In the genomic region with DNA sequence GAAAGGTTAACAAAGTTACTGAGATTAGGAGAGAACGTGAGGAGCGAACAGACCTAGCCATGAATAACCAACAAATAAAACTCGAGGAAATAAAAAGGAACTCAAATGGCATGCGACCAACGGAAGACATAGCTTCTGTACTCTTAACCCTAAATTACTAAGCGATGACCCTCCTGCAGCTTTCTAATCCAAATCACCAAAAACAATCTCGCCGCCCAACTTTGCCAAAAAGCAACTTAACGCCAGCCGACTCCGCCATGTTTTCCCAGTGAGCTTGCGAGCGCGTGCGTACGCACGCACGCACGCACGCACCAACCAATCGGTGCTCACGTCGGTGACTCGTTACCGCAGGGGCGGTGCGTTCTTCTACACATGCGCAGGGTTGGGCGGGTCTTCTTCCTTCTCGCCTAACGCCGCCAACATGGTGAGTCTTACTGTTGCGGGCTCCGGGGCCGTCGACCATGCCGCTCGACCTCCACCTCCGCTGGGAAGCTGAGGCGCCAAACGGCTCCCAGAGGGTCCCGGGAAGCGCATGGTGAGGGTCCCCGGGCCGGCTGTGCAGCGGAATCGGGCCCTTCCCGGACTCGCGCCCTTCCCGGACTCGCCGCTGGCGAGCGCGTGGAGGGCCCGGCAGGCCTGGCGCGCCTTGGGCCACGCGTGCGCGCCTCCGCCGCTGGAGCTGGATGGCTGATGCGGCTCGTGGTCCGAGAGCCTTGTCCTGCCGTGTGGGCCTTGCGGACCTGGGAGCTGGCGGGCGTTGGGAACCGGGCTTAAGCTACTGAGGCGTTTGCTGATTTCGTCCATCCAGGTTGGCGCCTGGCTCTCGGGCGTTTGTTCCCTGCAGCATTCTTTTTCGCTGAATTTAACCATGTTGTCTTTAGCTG, we compare ENCODE assay signal across 1 cellular context.
TF ChIP-seq lines count a peak whose summit lies in the region.

A gene (plus strand): TSS at position 400 of the 884 bp plus-strand sequence. CDS start 133 bp downstream, at position 533.

TF ChIP-seq in HepG2, 621 proteins besides CTCF, POLR2A, EP300 and RAD21 (continued from another document and continues in another):
- TF ChIP-seq, protein P1, sequence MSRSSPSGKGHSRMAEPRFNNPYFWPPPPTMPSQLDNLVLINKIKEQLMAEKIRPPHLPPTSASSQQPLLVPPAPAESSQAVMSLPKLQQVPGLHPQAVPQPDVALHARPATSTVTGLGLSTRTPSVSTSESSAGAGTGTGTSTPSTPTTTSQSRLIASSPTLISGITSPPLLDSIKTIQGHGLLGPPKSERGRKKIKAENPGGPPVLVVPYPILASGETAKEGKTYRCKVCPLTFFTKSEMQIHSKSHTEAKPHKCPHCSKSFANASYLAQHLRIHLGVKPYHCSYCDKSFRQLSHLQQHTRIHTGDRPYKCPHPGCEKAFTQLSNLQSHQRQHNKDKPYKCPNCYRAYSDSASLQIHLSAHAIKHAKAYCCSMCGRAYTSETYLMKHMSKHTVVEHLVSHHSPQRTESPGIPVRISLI (CRISPR knock-in tag; IDR thresholded peaks at IDR 0.05; ENCODE audit: borderline replicate concordance) = no peak
- peak; percentile 46; the same call in 1 of the 2 replicates for TF ChIP-seq ZNF331 (CRISPR knock-in tag; IDR thresholded peaks at IDR 0.05)
- TF ChIP-seq, protein P2, sequence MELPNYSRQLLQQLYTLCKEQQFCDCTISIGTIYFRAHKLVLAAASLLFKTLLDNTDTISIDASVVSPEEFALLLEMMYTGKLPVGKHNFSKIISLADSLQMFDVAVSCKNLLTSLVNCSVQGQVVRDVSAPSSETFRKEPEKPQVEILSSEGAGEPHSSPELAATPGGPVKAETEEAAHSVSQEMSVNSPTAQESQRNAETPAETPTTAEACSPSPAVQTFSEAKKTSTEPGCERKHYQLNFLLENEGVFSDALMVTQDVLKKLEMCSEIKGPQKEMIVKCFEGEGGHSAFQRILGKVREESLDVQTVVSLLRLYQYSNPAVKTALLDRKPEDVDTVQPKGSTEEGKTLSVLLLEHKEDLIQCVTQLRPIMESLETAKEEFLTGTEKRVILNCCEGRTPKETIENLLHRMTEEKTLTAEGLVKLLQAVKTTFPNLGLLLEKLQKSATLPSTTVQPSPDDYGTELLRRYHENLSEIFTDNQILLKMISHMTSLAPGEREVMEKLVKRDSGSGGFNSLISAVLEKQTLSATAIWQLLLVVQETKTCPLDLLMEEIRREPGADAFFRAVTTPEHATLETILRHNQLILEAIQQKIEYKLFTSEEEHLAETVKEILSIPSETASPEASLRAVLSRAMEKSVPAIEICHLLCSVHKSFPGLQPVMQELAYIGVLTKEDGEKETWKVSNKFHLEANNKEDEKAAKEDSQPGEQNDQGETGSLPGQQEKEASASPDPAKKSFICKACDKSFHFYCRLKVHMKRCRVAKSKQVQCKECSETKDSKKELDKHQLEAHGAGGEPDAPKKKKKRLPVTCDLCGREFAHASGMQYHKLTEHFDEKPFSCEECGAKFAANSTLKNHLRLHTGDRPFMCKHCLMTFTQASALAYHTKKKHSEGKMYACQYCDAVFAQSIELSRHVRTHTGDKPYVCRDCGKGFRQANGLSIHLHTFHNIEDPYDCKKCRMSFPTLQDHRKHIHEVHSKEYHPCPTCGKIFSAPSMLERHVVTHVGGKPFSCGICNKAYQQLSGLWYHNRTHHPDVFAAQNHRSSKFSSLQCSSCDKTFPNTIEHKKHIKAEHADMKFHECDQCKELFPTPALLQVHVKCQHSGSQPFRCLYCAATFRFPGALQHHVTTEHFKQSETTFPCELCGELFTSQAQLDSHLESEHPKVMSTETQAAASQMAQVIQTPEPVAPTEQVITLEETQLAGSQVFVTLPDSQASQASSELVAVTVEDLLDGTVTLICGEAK (IDR thresholded peaks at IDR 0.05) = no peak
- TF ChIP-seq, protein P2 (CRISPR knock-in tag; IDR thresholded peaks at IDR 0.05) = no peak; the same call in 1 of the 2 replicates
- TF ChIP-seq MED13 (CRISPR knock-in tag; IDR thresholded peaks at IDR 0.05) = peak; percentile 59; the same call in 1 of the 2 replicates
- TF ChIP-seq SALL2 (CRISPR knock-in tag; IDR thresholded peaks at IDR 0.05) = peak; percentile 75; the same call in 1 of the 2 replicates
- peak; percentile 88 for TF ChIP-seq HNRNPLL (IDR thresholded peaks at IDR 0.05; ENCODE audit: low read depth, low read length, poor library complexity, severe bottlenecking)
- TF ChIP-seq ZNF616 (CRISPR knock-in tag; IDR thresholded peaks at IDR 0.05; ENCODE audit: low read depth) = peak; percentile 85; the same call in 1 of the 2 replicates
- TF ChIP-seq HOXD1 (CRISPR knock-in tag; IDR thresholded peaks at IDR 0.05) = 0 out of 2 replicates have a peak, but pooled peaks have one; percentile 66
- no peak for TF ChIP-seq MTF2 (CRISPR knock-in tag; IDR thresholded peaks at IDR 0.05; ENCODE audit: borderline replicate concordance)
- TF ChIP-seq, protein P3, sequence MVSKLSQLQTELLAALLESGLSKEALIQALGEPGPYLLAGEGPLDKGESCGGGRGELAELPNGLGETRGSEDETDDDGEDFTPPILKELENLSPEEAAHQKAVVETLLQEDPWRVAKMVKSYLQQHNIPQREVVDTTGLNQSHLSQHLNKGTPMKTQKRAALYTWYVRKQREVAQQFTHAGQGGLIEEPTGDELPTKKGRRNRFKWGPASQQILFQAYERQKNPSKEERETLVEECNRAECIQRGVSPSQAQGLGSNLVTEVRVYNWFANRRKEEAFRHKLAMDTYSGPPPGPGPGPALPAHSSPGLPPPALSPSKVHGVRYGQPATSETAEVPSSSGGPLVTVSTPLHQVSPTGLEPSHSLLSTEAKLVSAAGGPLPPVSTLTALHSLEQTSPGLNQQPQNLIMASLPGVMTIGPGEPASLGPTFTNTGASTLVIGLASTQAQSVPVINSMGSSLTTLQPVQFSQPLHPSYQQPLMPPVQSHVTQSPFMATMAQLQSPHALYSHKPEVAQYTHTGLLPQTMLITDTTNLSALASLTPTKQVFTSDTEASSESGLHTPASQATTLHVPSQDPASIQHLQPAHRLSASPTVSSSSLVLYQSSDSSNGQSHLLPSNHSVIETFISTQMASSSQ (IDR thresholded peaks at IDR 0.05; ENCODE audit: low read depth) = no peak
- TF ChIP-seq, protein P3 (CRISPR knock-in tag; IDR thresholded peaks at IDR 0.05; ENCODE audit: borderline replicate concordance) = peak; percentile 47; the same call in 1 of the 2 replicates
- TF ChIP-seq ZNF501 (CRISPR knock-in tag; IDR thresholded peaks at IDR 0.05) = peak; percentile 87; the same call in 1 of the 2 replicates
- no peak for TF ChIP-seq EED (CRISPR knock-in tag; IDR thresholded peaks at IDR 0.05)
- TF ChIP-seq SMARCC2 (IDR thresholded peaks at IDR 0.05) = no peak
- TF ChIP-seq CENPX (CRISPR knock-in tag; IDR thresholded peaks at IDR 0.05) = no peak
- TF ChIP-seq, protein P4, sequence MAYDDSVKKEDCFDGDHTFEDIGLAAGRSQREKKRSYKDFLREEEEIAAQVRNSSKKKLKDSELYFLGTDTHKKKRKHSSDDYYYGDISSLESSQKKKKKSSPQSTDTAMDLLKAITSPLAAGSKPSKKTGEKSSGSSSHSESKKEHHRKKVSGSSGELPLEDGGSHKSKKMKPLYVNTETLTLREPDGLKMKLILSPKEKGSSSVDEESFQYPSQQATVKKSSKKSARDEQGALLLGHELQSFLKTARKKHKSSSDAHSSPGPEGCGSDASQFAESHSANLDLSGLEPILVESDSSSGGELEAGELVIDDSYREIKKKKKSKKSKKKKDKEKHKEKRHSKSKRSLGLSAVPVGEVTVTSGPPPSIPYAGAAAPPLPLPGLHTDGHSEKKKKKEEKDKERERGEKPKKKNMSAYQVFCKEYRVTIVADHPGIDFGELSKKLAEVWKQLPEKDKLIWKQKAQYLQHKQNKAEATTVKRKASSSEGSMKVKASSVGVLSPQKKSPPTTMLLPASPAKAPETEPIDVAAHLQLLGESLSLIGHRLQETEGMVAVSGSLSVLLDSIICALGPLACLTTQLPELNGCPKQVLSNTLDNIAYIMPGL (CRISPR knock-in tag; IDR thresholded peaks at IDR 0.05; ENCODE audit: borderline replicate concordance in 1 of 2, low read depth in 1 of 2) = peak; percentile 76 to 81; a peak in 3 of 4 replicates
- TF ChIP-seq, protein P5, sequence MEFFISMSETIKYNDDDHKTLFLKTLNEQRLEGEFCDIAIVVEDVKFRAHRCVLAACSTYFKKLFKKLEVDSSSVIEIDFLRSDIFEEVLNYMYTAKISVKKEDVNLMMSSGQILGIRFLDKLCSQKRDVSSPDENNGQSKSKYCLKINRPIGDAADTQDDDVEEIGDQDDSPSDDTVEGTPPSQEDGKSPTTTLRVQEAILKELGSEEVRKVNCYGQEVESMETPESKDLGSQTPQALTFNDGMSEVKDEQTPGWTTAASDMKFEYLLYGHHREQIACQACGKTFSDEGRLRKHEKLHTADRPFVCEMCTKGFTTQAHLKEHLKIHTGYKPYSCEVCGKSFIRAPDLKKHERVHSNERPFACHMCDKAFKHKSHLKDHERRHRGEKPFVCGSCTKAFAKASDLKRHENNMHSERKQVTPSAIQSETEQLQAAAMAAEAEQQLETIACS (CRISPR knock-in tag; IDR thresholded peaks at IDR 0.05) = peak; percentile 81
- TF ChIP-seq, protein P6, sequence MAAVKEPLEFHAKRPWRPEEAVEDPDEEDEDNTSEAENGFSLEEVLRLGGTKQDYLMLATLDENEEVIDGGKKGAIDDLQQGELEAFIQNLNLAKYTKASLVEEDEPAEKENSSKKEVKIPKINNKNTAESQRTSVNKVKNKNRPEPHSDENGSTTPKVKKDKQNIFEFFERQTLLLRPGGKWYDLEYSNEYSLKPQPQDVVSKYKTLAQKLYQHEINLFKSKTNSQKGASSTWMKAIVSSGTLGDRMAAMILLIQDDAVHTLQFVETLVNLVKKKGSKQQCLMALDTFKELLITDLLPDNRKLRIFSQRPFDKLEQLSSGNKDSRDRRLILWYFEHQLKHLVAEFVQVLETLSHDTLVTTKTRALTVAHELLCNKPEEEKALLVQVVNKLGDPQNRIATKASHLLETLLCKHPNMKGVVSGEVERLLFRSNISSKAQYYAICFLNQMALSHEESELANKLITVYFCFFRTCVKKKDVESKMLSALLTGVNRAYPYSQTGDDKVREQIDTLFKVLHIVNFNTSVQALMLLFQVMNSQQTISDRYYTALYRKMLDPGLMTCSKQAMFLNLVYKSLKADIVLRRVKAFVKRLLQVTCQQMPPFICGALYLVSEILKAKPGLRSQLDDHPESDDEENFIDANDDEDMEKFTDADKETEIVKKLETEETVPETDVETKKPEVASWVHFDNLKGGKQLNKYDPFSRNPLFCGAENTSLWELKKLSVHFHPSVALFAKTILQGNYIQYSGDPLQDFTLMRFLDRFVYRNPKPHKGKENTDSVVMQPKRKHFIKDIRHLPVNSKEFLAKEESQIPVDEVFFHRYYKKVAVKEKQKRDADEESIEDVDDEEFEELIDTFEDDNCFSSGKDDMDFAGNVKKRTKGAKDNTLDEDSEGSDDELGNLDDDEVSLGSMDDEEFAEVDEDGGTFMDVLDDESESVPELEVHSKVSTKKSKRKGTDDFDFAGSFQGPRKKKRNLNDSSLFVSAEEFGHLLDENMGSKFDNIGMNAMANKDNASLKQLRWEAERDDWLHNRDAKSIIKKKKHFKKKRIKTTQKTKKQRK (IDR thresholded peaks at IDR 0.05; ENCODE audit: low read length) = no peak
- TF ChIP-seq NKX3-1 (CRISPR knock-in tag; IDR thresholded peaks at IDR 0.05) = no peak
- TF ChIP-seq, protein P7, sequence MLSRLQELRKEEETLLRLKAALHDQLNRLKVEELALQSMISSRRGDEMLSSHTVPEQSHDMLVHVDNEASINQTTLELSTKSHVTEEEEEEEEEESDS (CRISPR knock-in tag; IDR thresholded peaks at IDR 0.05; ENCODE audit: borderline replicate concordance) = no peak
- no peak for TF ChIP-seq SNRNP70 (IDR thresholded peaks at IDR 0.05; ENCODE audit: low read depth, low read length)
- no peak for TF ChIP-seq ZNF484 (CRISPR knock-in tag; IDR thresholded peaks at IDR 0.05; ENCODE audit: borderline replicate concordance, low read depth)
- TF ChIP-seq, protein P8, sequence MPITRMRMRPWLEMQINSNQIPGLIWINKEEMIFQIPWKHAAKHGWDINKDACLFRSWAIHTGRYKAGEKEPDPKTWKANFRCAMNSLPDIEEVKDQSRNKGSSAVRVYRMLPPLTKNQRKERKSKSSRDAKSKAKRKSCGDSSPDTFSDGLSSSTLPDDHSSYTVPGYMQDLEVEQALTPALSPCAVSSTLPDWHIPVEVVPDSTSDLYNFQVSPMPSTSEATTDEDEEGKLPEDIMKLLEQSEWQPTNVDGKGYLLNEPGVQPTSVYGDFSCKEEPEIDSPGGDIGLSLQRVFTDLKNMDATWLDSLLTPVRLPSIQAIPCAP (CRISPR knock-in tag; IDR thresholded peaks at IDR 0.05; ENCODE audit: low read depth) = no peak
